8 cellular contexts compared by ENCODE assay signal in genomic region chr19:33302175-33302973, GRCh38. TPM values are rescaled to one million over a fixed set of nuclear protein-coding genes. Genes with fewer than 3 reads are reported as not detected.
DNase-seq lines count a peak whose midpoint lies in the region; TF ChIP-seq lines count a peak whose summit lies in the region.

Gene CEBPA (minus strand): TSS chr19:33302534. CDS start chr19:33302414, 120 bp downstream.

- H3K4me1 Mint-ChIP-seq in T-helper 2 cell treated with Interferon-gamma antibody and Interleukin-4, amounts not matched to agents 5 μg/mL and 100 μg/mL, for 36 hours (ENCODE audit: low read depth) = no peaks in the 10 kb centered on the region
- peaks cover 18% of the 10 kb centered on the region for H3K4me1 Mint-ChIP-seq in brain

- H3K9ac ChIP-seq in iPS-18a (ENCODE audit: low read length) = peak within 1 kb of the TSS; percentile 56

- H3K4me3 Mint-ChIP-seq in T-helper 2 cell treated with Interferon-gamma antibody and Interleukin-4, amounts not matched to agents 5 μg/mL and 100 μg/mL, for 36 hours = peak within 1 kb of the TSS; percentile 51
- H3K4me3 Mint-ChIP-seq in brain = peak within 1 kb of the TSS; percentile 77 to 84 (median 80)

- no peak within 1 kb of the TSS for H3K27ac Mint-ChIP-seq in T-helper 2 cell treated with Interferon-gamma antibody and Interleukin-4, amounts not matched to agents 5 μg/mL and 100 μg/mL, for 36 hours
- H3K27ac Mint-ChIP-seq in brain = no peak within 1 kb of the TSS

- DNase-seq in GM10248 (ENCODE audit: extremely low spot score) = peak; percentile 87
- DNase-seq in NB4 (ENCODE audit: low read depth) = peak; percentile 92
- DNase-seq in T-helper 2 cell treated with Interferon-gamma antibody and Interleukin-4, amounts not matched to agents 5 μg/mL and 100 μg/mL, for 36 hours (ENCODE audit: low spot score) = peak; percentile 70
- no peak for DNase-seq in skeletal muscle cell (ENCODE audit: low read depth)
- no peak for DNase-seq in NCI-H774 (lab: John Stamatoyannopoulos, UW)

- POLR2A ChIA-PET in GM10248 (lab: Yijun Ruan, JAX) = no interaction called here
- POLR2A ChIA-PET in HEK293 (lab: Yijun Ruan, JAX) = interaction anchor here (0.5 to 2.3 kb wide), 42 partner anchors 9 to 1001 kb away, joined by 3 to 49 read pairs (median 4); partner anchors contain the start of genes CEBPG, CEP89, FAAP24 and KCTD15

- H3K9me3 ChIP-seq in HEK293 (ENCODE audit: control insufficient read depth, insufficient read depth, low read depth, low read length) = no peaks in the 10 kb centered on the region
- no peaks in the 10 kb centered on the region for H3K9me3 ChIP-seq in iPS-18a (ENCODE audit: control insufficient read depth, low read depth, low read length)

- peak within 1 kb of the TSS; percentile 98 for H3K27ac ChIP-seq in HEK293 (ENCODE audit: extremely low read depth, low read depth, low read length)
- H3K27ac ChIP-seq in iPS-18a (ENCODE audit: low read length) = no peak within 1 kb of the TSS

- H3K27me3 Mint-ChIP-seq in T-helper 2 cell treated with Interferon-gamma antibody and Interleukin-4, amounts not matched to agents 5 μg/mL and 100 μg/mL, for 36 hours (ENCODE audit: low read depth) = peaks cover 52% of the 10 kb centered on the region
- peaks cover 53% of the 10 kb centered on the region for H3K27me3 Mint-ChIP-seq in brain

- H3K36me3 ChIP-seq in HEK293 (ENCODE audit: control insufficient read depth in 2 of 2, insufficient read depth in 1 of 2, low read length in 2 of 2) (no peaks in the 10 kb centered on the region), iPS-18a (ENCODE audit: control insufficient read depth, low read depth, low read length) (no peaks in the 10 kb centered on the region)

- H3K4me1 ChIP-seq in HEK293 (ENCODE audit: control insufficient read depth, insufficient read depth, low read length) = peaks cover 68% of the 10 kb centered on the region
- H3K4me1 ChIP-seq in iPS-18a (ENCODE audit: control insufficient read depth, low read depth, low read length) = peaks cover 7% of the 10 kb centered on the region

- TF ChIP-seq POLR2A in NB4 (IDR thresholded peaks at IDR 0.05; ENCODE audit: extremely low read depth, insufficient read length) = peak; percentile 98

- CTCF ChIA-PET in GM10248 (lab: Yijun Ruan, JAX) (interaction anchor here (0.6 to 1.8 kb wide), 4 partner anchors 11 to 104 kb away, joined by 4 read pairs; no protein-coding TSS in a partner anchor), HEK293 (lab: Yijun Ruan, JAX) (interaction anchor here (0.6 to 2.6 kb wide), 35 partner anchors 9 to 1337 kb away, joined by 3 to 24 read pairs (median 3); partner anchors contain the start of gene CEBPG)

- peak within 1 kb of the TSS; percentile 48 for H3K4me3 ChIP-seq in HEK293 (ENCODE audit: low read depth, low read length)
- peak within 1 kb of the TSS; percentile 78 for H3K4me3 ChIP-seq in NB4 (ENCODE audit: low read depth, low read length)
- peak within 1 kb of the TSS; percentile 73 for H3K4me3 ChIP-seq in iPS-18a (ENCODE audit: low read length)
- H3K4me3 ChIP-seq in skeletal muscle cell (ENCODE audit: low read depth, low read length) = peak within 1 kb of the TSS; percentile 67

- TF ChIP-seq CTCF in GM10248 (IDR thresholded peaks at IDR 0.05; ENCODE audit: control extremely low read depth, extremely low read depth, low read depth, missing control alignments) (peak; percentile 69), HEK293 (tag by site-specific recombination; IDR thresholded peaks at IDR 0.05) (peak; percentile 63; the same call in 1 of the 2 replicates), NB4 (IDR thresholded peaks at IDR 0.05; ENCODE audit: low read depth, low read length) (peak; percentile 20), brain (conservative IDR thresholded peaks at IDR 0.05) (peak; percentile 54 to 71)

- no peaks in the 10 kb centered on the region for H3K36me3 Mint-ChIP-seq in T-helper 2 cell treated with Interferon-gamma antibody and Interleukin-4, amounts not matched to agents 5 μg/mL and 100 μg/mL, for 36 hours (ENCODE audit: low read depth)
- no peaks in the 10 kb centered on the region for H3K36me3 Mint-ChIP-seq in brain

- H3K27me3 ChIP-seq in iPS-18a (ENCODE audit: control insufficient read depth, insufficient read depth, low read length) = peaks cover 53% of the 10 kb centered on the region

- H3K9me3 Mint-ChIP-seq in T-helper 2 cell treated with Interferon-gamma antibody and Interleukin-4, amounts not matched to agents 5 μg/mL and 100 μg/mL, for 36 hours = no peaks in the 10 kb centered on the region
- H3K9me3 Mint-ChIP-seq in brain = no peaks in the 10 kb centered on the region

TF ChIP-seq in HEK293, 187 proteins besides CTCF, POLR2A, EP300 and RAD21 (continues in another document):
- TF ChIP-seq ZNF530 (tag by site-specific recombination; IDR thresholded peaks at IDR 0.05; ENCODE audit: low read depth) (no peak), ZNF404 (tag by site-specific recombination; IDR thresholded peaks at IDR 0.05) (no peak), ZNF501 (tag by site-specific recombination; IDR thresholded peaks at IDR 0.05) (no peak), RBAK (tag by site-specific recombination; IDR thresholded peaks at IDR 0.05) (no peak), SP2 (tag by site-specific recombination; IDR thresholded peaks at IDR 0.05) (no peak; the same call in 1 of the 2 replicates), PATZ1 (tag by site-specific recombination; IDR thresholded peaks at IDR 0.05) (no peak; the same call in none of the 2 replicates), EGR2 (tag by site-specific recombination; IDR thresholded peaks at IDR 0.05; ENCODE audit: low read depth) (peak; percentile 42), ZNF837 (tag by site-specific recombination; IDR thresholded peaks at IDR 0.05) (no peak), ZNF184 (tag by site-specific recombination; IDR thresholded peaks at IDR 0.05) (peak; percentile 92), SALL2 (tag by site-specific recombination; IDR thresholded peaks at IDR 0.05; ENCODE audit: borderline replicate concordance) (no peak), ZNF266 (tag by site-specific recombination; IDR thresholded peaks at IDR 0.05; ENCODE audit: low read depth) (no peak), REPIN1 (tag by site-specific recombination; IDR thresholded peaks at IDR 0.05; ENCODE audit: low read depth) (peak; percentile 56; the same call in 1 of the 2 replicates), ZNF248 (tag by site-specific recombination; IDR thresholded peaks at IDR 0.05) (no peak), ZFHX2 (tag by site-specific recombination; conservative IDR thresholded peaks at IDR 0.05) (peak; percentile 93), ZNF169 (tag by site-specific recombination; IDR thresholded peaks at IDR 0.05) (peak; percentile 54; the same call in 1 of the 2 replicates), GLI2 (tag by site-specific recombination; IDR thresholded peaks at IDR 0.05; ENCODE audit: borderline replicate concordance, low read depth) (no peak), ZNF426 (tag by site-specific recombination; IDR thresholded peaks at IDR 0.05) (no peak), ZNF529 (tag by site-specific recombination; IDR thresholded peaks at IDR 0.05; ENCODE audit: insufficient replicate concordance) (no peak), ZBTB17 (tag by site-specific recombination; IDR thresholded peaks at IDR 0.05) (no peak; the same call in 1 of the 2 replicates), ZBTB1 (tag by site-specific recombination; IDR thresholded peaks at IDR 0.05) (no peak), ZNF138 (tag by site-specific recombination; IDR thresholded peaks at IDR 0.05; ENCODE audit: borderline replicate concordance) (no peak), ZNF776 (tag by site-specific recombination; IDR thresholded peaks at IDR 0.05; ENCODE audit: borderline replicate concordance) (no peak), ZNF544 (tag by site-specific recombination; IDR thresholded peaks at IDR 0.05) (no peak), YY2 (tag by site-specific recombination; IDR thresholded peaks at IDR 0.05) (no peak), ZNF211 (tag by site-specific recombination; IDR thresholded peaks at IDR 0.05; ENCODE audit: low read depth) (no peak), ZNF561 (tag by site-specific recombination; IDR thresholded peaks at IDR 0.05; ENCODE audit: borderline replicate concordance) (peak; percentile 98)
- TF ChIP-seq, protein P1, sequence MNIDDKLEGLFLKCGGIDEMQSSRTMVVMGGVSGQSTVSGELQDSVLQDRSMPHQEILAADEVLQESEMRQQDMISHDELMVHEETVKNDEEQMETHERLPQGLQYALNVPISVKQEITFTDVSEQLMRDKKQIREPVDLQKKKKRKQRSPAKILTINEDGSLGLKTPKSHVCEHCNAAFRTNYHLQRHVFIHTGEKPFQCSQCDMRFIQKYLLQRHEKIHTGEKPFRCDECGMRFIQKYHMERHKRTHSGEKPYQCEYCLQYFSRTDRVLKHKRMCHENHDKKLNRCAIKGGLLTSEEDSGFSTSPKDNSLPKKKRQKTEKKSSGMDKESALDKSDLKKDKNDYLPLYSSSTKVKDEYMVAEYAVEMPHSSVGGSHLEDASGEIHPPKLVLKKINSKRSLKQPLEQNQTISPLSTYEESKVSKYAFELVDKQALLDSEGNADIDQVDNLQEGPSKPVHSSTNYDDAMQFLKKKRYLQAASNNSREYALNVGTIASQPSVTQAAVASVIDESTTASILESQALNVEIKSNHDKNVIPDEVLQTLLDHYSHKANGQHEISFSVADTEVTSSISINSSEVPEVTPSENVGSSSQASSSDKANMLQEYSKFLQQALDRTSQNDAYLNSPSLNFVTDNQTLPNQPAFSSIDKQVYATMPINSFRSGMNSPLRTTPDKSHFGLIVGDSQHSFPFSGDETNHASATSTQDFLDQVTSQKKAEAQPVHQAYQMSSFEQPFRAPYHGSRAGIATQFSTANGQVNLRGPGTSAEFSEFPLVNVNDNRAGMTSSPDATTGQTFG (tag by site-specific recombination; IDR thresholded peaks at IDR 0.05; ENCODE audit: borderline replicate concordance) = no peak

RNA-seq across cellular contexts. Expression of gene CEBPA, which starts in this region (rescaled TPM):
- polyA plus RNA-seq in brain (ENCODE audit: insufficient read depth, low read depth, low replicate concordance) = 5.0 TPM

Comparison
In these comparisons a context has a peak if more than half of its experiments do, and no peak if none do; other contexts are left out.
1. DNase-seq: peak in GM10248 (single experiment), NB4 (single experiment) and T-helper 2 cell treated with Interferon-gamma antibody and Interleukin-4, amounts not matched to agents 5 μg/mL and 100 μg/mL, for 36 hours (single experiment); none in skeletal muscle cell (single experiment) and NCI-H774 (single experiment).
2. Peak in every context shown above with its lines, with median percentiles within 50 percentile points of each other: CTCF ChIP-seq and H3K4me3 ChIP-seq.